In genomic region chr10:131997366-131998049, GRCh38 we compare ENCODE assay signal across 1 cellular context.
TF ChIP-seq lines count a peak whose summit lies in the region.

No MANE protein-coding gene starts in this region.

TF ChIP-seq in HepG2, 621 proteins besides CTCF, POLR2A, EP300 and RAD21 (continued from another document and continues in another):
- TF ChIP-seq ZBTB25 (CRISPR knock-in tag; IDR thresholded peaks at IDR 0.05) (peak; percentile 87), HDAC2 (CRISPR knock-in tag; IDR thresholded peaks at IDR 0.05) (peak; percentile 91), PITX1 (CRISPR knock-in tag; IDR thresholded peaks at IDR 0.05) (peak; percentile 86), HES4 (CRISPR knock-in tag; IDR thresholded peaks at IDR 0.05; ENCODE audit: borderline replicate concordance) (peak; percentile 76; the same call in 1 of the 2 replicates), RBAK (CRISPR knock-in tag; IDR thresholded peaks at IDR 0.05) (no peak), DDIT3 (CRISPR knock-in tag; IDR thresholded peaks at IDR 0.05) (no peak), MATR3 (CRISPR knock-in tag; IDR thresholded peaks at IDR 0.05) (no peak), ZBTB49 (CRISPR knock-in tag; IDR thresholded peaks at IDR 0.05; ENCODE audit: borderline replicate concordance) (no peak), SP1 (IDR thresholded peaks at IDR 0.05) (no peak), SP1 (CRISPR knock-in tag; IDR thresholded peaks at IDR 0.05) (peak; percentile 15; the same call in 1 of the 2 replicates), MIXL1 (CRISPR knock-in tag; IDR thresholded peaks at IDR 0.05) (peak; percentile 74), AKAP8 (CRISPR knock-in tag; IDR thresholded peaks at IDR 0.05) (no peak; the same call in 1 of the 2 replicates), ZFP62 (CRISPR knock-in tag; IDR thresholded peaks at IDR 0.05) (no peak), MYPOP (CRISPR knock-in tag; IDR thresholded peaks at IDR 0.05) (peak; percentile 76; the same call in 1 of the 2 replicates), TCF7 (IDR thresholded peaks at IDR 0.05; ENCODE audit: low read depth) (peak; percentile 39; the same call in 1 of the 2 replicates), KLF11 (CRISPR knock-in tag; IDR thresholded peaks at IDR 0.05) (0 out of 2 replicates have a peak, but pooled peaks have one; percentile 28), SNAI1 (CRISPR knock-in tag; IDR thresholded peaks at IDR 0.05; ENCODE audit: borderline replicate concordance) (no peak), ZSCAN29 (CRISPR knock-in tag; conservative IDR thresholded peaks at IDR 0.05) (0 out of 2 replicates have a peak, but pooled peaks have one; percentile 70), SMC3 (IDR thresholded peaks at IDR 0.05; ENCODE audit: low read length) (no peak), TRAFD1 (CRISPR knock-in tag; IDR thresholded peaks at IDR 0.05; ENCODE audit: borderline replicate concordance) (no peak), NFAT5 (CRISPR knock-in tag; IDR thresholded peaks at IDR 0.05) (no peak), HOXA3 (CRISPR knock-in tag; IDR thresholded peaks at IDR 0.05) (peak; percentile 74), GATAD2A (CRISPR knock-in tag; IDR thresholded peaks at IDR 0.05) (peak; percentile 95), ZNF10 (CRISPR knock-in tag; IDR thresholded peaks at IDR 0.05; ENCODE audit: borderline replicate concordance, low read depth) (no peak), ZHX2 (IDR thresholded peaks at IDR 0.05; ENCODE audit: low read depth) (peak; percentile 43; the same call in 1 of the 2 replicates), ZHX2 (CRISPR knock-in tag; IDR thresholded peaks at IDR 0.05; ENCODE audit: borderline replicate concordance) (no peak), ZMYM3 (CRISPR knock-in tag; IDR thresholded peaks at IDR 0.05) (peak; percentile 50; the same call in 1 of the 2 replicates), CCAR2 (optimal IDR thresholded peaks at IDR 0.05; ENCODE audit: low read depth, low read length) (no peak), ZNF460 (CRISPR knock-in tag; IDR thresholded peaks at IDR 0.05; ENCODE audit: borderline replicate concordance) (no peak; the same call in 1 of the 2 replicates), NRL (CRISPR knock-in tag; IDR thresholded peaks at IDR 0.05; ENCODE audit: borderline replicate concordance) (no peak), ATF4 (CRISPR knock-in tag; IDR thresholded peaks at IDR 0.05) (peak in 1 of 2 experiments; percentile 94; a peak in 2 of 4 replicates), FOSL2 (CRISPR knock-in tag; IDR thresholded peaks at IDR 0.05) (peak; percentile 74), ZNF235 (CRISPR knock-in tag; IDR thresholded peaks at IDR 0.05; ENCODE audit: borderline replicate concordance) (peak; percentile 49; the same call in 1 of the 2 replicates), ZNF558 (CRISPR knock-in tag; IDR thresholded peaks at IDR 0.05; ENCODE audit: borderline replicate concordance) (no peak; the same call in 1 of the 2 replicates), ZNF501 (CRISPR knock-in tag; IDR thresholded peaks at IDR 0.05) (0 out of 2 replicates have a peak, but pooled peaks have one; percentile 26), CEBPB (IDR thresholded peaks at IDR 0.05; ENCODE audit: borderline replicate concordance, low read depth, low read length) (peak; percentile 97), SIN3A (IDR thresholded peaks at IDR 0.05; ENCODE audit: borderline replicate concordance, low read depth, low read length) (peak; percentile 79; the same call in 1 of the 2 replicates), NPAS2 (CRISPR knock-in tag; IDR thresholded peaks at IDR 0.05; ENCODE audit: borderline replicate concordance) (no peak)
